Comparison of ENCODE assay signal across 8 cellular contexts in genomic region chr11:27718346-27718852, GRCh38. TPM values are rescaled to one million over a fixed set of nuclear protein-coding genes. Genes with fewer than 3 reads are reported as not detected.
DNase-seq lines count a peak whose midpoint lies in the region; ATAC-seq and TF ChIP-seq lines count a peak whose summit lies in the region.

No MANE protein-coding gene starts in this region.

- no peaks in the 10 kb centered on the region for H3K36me3 ChIP-seq in colonic mucosa
- H3K36me3 ChIP-seq in mesenchymal stem cell (ENCODE audit: control insufficient read depth in 1 of 2, insufficient read depth in 2 of 2, low read depth in 1 of 2, low read length in 2 of 2), result no peaks in the 10 kb centered on the region

- ATAC-seq in GM21717 (IDR thresholded peaks at IDR 0.05; ENCODE audit: unreplicated experiment), result no peak

- under 1% methylated on average over 22 of the region's 29 CpGs for WGBS in mesenchymal stem cell

- H2BK5ac ChIP-seq in mesenchymal stem cell (ENCODE audit: low read depth, low read length, poor library complexity, severe bottlenecking), result no peak overlapping the region

- no peaks in the 10 kb centered on the region for H3K79me1 ChIP-seq in mesenchymal stem cell (replicated peaks; ENCODE audit: low read length, poor library complexity, severe bottlenecking)

- peak overlapping the region in 1 of 2 experiments; percentile 42 for H2BK12ac ChIP-seq in mesenchymal stem cell (ENCODE audit: low read length in 2 of 2)

- no peak overlapping the region for H3K23ac ChIP-seq in mesenchymal stem cell (ENCODE audit: low read length in 2 of 2)

- peak overlapping the region in 1 of 2 experiments; percentile 90 for H3K14ac ChIP-seq in mesenchymal stem cell (ENCODE audit: low read length in 2 of 2)

- H2AK5ac ChIP-seq in mesenchymal stem cell (ENCODE audit: low read length, severe bottlenecking), result peak overlapping the region; percentile 41

- intact Hi-C loops in colonic mucosa (cut with DNase I), result no loop called here

- H2AFZ ChIP-seq in mesenchymal stem cell (ENCODE audit: low read depth, low read length), result no peak overlapping the region

- H3K27ac ChIP-seq in colonic mucosa (no peak overlapping the region), mesenchymal stem cell (ENCODE audit: low read length, poor library complexity, severe bottlenecking) (peak overlapping the region; percentile 87)

- no peak overlapping the region for H2BK15ac ChIP-seq in mesenchymal stem cell (ENCODE audit: low read depth, poor library complexity, severe bottlenecking)

- DNase-seq in GM04504 (ENCODE audit: low read depth) (peak; percentile 89), NCI-H446 treated with DMSO at 0.1 percent for 48 hours (lab: John Stamatoyannopoulos, UW) (peak; percentile 64), colonic mucosa (peak; percentile 18), mesenchymal stem cell (peak; percentile 95)
- DNase-seq in stimulated activated CD4-positive, alpha-beta T cell treated with anti-CD3 and anti-CD28 coated beads, Interleukin-2, amount 100 ng/mL, for 48 hours, result no peak
- DNase-seq in stimulated activated CD8-positive, alpha-beta memory T cell treated with anti-CD3 and anti-CD28 coated beads, Interleukin-4, amount 100 ng/mL, for 48 hours, result no peak
- DNase-seq in activated CD4-positive, alpha-beta T cell treated with anti-CD3 and anti-CD28 coated beads for 1 hour, result no peak

- H3K18ac ChIP-seq in mesenchymal stem cell (ENCODE audit: low read depth in 1 of 2, low read length in 2 of 2), result peak overlapping the region; percentile 96 to 98

- H3K9ac ChIP-seq in colonic mucosa (ENCODE audit: low read depth in 2 of 2, low read length in 2 of 2) (no peak overlapping the region), mesenchymal stem cell (ENCODE audit: low read length) (peak overlapping the region; percentile 91)

- H4K91ac ChIP-seq in mesenchymal stem cell (ENCODE audit: low read length), result no peak overlapping the region

- peak overlapping the region; percentile 98 for H4K8ac ChIP-seq in mesenchymal stem cell (ENCODE audit: low read length)

- H3K9me3 ChIP-seq in colonic mucosa (no peaks in the 10 kb centered on the region), mesenchymal stem cell (ENCODE audit: control insufficient read depth, low read length) (no peaks in the 10 kb centered on the region)

- no peak for TF ChIP-seq CTCF in colonic mucosa (IDR thresholded peaks at IDR 0.05)

- H3K4me3 ChIP-seq in colonic mucosa, result peak overlapping the region; percentile 19
- peak overlapping the region; percentile 69 to 88 for H3K4me3 ChIP-seq in mesenchymal stem cell (ENCODE audit: insufficient read depth in 1 of 2, low read depth in 1 of 2, low read length in 2 of 2)

- peak overlapping the region; percentile 97 for H2BK120ac ChIP-seq in mesenchymal stem cell (ENCODE audit: low read depth, low read length)

- H3K4ac ChIP-seq in mesenchymal stem cell (ENCODE audit: low read depth in 1 of 2, low read length in 2 of 2), result peak overlapping the region; percentile 81 to 97

- H3K27me3 ChIP-seq in colonic mucosa, result peaks cover 61% of the 10 kb centered on the region
- H3K27me3 ChIP-seq in mesenchymal stem cell (ENCODE audit: control insufficient read depth in 1 of 2, insufficient read depth in 1 of 2, low read length in 2 of 2), result peaks cover 18 to 37% of the 10 kb centered on the region in 2 experiments

- peak overlapping the region; percentile 100 for H3K4me2 ChIP-seq in mesenchymal stem cell (ENCODE audit: low read length, poor library complexity, severe bottlenecking)

- H3K4me1 ChIP-seq in colonic mucosa, result no peaks in the 10 kb centered on the region
- peaks cover 21% of the 10 kb centered on the region for H3K4me1 ChIP-seq in mesenchymal stem cell (ENCODE audit: control insufficient read depth, insufficient read depth, low read depth, low read length)

RNA-seq across cellular contexts. Expression of gene BDNF, which starts 18.1 kb away (rescaled TPM):
- total RNA-seq in colonic mucosa, result under 1 TPM; 0.10 to 0.40 TPM
- 38.5 TPM for polyA plus RNA-seq in mesenchymal stem cell (2013, experiment 1 of 2)
- polyA plus RNA-seq in mesenchymal stem cell (2013, experiment 2 of 2), result 40.6 TPM

Comparison
In these comparisons a context has a peak if more than half of its experiments do, and no peak if none do; other contexts are left out.
1. DNase-seq: peak in GM04504 (single experiment), NCI-H446 treated with DMSO at 0.1 percent for 48 hours (single experiment), colonic mucosa (single experiment) and mesenchymal stem cell (single experiment); none in stimulated activated CD4-positive, alpha-beta T cell treated with anti-CD3 and anti-CD28 coated beads, Interleukin-2, amount 100 ng/mL, for 48 hours (0 of 2), stimulated activated CD8-positive, alpha-beta memory T cell treated with anti-CD3 and anti-CD28 coated beads, Interleukin-4, amount 100 ng/mL, for 48 hours (single experiment) and activated CD4-positive, alpha-beta T cell treated with anti-CD3 and anti-CD28 coated beads for 1 hour (single experiment).